ENCODE assay signal across 1 cellular context in genomic region chr22:24951942-24952836, GRCh38.
TF ChIP-seq lines count a peak whose summit lies in the region.

Gene KIAA1671 (plus strand): TSS chr22:24952716. CDS start chr22:25028000, 75,284 bp downstream.

TF ChIP-seq in WTC11, 78 proteins besides CTCF, POLR2A, EP300 and RAD21 (continued from another document):
- TF ChIP-seq PRDM15 (CRISPR knock-in tag; IDR thresholded peaks at IDR 0.05) (no peak), STAT6 (CRISPR knock-in tag; conservative IDR thresholded peaks at IDR 0.05; ENCODE audit: low read depth) (0 out of 2 replicates have a peak, but pooled peaks have one; percentile 35), NR3C1 (CRISPR knock-in tag; conservative IDR thresholded peaks at IDR 0.05; ENCODE audit: low read depth) (0 out of 2 replicates have a peak, but pooled peaks have one; percentile 52), MYBL2 (CRISPR knock-in tag; IDR thresholded peaks at IDR 0.05) (no peak), TEAD4 (CRISPR knock-in tag; IDR thresholded peaks at IDR 0.05) (no peak), TCF7 (CRISPR knock-in tag; IDR thresholded peaks at IDR 0.05; ENCODE audit: low read depth) (no peak), FOXJ3 (CRISPR knock-in tag; IDR thresholded peaks at IDR 0.05; ENCODE audit: borderline replicate concordance) (no peak), ZNF396 (CRISPR knock-in tag; IDR thresholded peaks at IDR 0.05; ENCODE audit: borderline replicate concordance) (no peak), JUN (CRISPR knock-in tag; IDR thresholded peaks at IDR 0.05) (no peak), ZNF512 (CRISPR knock-in tag; IDR thresholded peaks at IDR 0.05; ENCODE audit: borderline replicate concordance) (no peak)
- TF ChIP-seq, protein P1, sequence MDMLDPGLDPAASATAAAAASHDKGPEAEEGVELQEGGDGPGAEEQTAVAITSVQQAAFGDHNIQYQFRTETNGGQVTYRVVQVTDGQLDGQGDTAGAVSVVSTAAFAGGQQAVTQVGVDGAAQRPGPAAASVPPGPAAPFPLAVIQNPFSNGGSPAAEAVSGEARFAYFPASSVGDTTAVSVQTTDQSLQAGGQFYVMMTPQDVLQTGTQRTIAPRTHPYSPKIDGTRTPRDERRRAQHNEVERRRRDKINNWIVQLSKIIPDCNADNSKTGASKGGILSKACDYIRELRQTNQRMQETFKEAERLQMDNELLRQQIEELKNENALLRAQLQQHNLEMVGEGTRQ (CRISPR knock-in tag; IDR thresholded peaks at IDR 0.05): no peak
- TF ChIP-seq, protein P2, sequence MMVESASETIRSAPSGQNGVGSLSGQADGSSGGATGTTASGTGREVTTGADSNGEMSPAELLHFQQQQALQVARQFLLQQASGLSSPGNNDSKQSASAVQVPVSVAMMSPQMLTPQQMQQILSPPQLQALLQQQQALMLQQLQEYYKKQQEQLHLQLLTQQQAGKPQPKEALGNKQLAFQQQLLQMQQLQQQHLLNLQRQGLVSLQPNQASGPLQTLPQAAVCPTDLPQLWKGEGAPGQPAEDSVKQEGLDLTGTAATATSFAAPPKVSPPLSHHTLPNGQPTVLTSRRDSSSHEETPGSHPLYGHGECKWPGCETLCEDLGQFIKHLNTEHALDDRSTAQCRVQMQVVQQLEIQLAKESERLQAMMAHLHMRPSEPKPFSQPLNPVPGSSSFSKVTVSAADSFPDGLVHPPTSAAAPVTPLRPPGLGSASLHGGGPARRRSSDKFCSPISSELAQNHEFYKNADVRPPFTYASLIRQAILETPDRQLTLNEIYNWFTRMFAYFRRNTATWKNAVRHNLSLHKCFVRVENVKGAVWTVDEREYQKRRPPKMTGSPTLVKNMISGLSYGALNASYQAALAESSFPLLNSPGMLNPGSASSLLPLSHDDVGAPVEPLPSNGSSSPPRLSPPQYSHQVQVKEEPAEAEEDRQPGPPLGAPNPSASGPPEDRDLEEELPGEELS (CRISPR knock-in tag; IDR thresholded peaks at IDR 0.05): peak; percentile 90
- TF ChIP-seq, protein P3, sequence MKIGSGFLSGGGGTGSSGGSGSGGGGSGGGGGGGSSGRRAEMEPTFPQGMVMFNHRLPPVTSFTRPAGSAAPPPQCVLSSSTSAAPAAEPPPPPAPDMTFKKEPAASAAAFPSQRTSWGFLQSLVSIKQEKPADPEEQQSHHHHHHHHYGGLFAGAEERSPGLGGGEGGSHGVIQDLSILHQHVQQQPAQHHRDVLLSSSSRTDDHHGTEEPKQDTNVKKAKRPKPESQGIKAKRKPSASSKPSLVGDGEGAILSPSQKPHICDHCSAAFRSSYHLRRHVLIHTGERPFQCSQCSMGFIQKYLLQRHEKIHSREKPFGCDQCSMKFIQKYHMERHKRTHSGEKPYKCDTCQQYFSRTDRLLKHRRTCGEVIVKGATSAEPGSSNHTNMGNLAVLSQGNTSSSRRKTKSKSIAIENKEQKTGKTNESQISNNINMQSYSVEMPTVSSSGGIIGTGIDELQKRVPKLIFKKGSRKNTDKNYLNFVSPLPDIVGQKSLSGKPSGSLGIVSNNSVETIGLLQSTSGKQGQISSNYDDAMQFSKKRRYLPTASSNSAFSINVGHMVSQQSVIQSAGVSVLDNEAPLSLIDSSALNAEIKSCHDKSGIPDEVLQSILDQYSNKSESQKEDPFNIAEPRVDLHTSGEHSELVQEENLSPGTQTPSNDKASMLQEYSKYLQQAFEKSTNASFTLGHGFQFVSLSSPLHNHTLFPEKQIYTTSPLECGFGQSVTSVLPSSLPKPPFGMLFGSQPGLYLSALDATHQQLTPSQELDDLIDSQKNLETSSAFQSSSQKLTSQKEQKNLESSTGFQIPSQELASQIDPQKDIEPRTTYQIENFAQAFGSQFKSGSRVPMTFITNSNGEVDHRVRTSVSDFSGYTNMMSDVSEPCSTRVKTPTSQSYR (CRISPR knock-in tag; IDR thresholded peaks at IDR 0.05): no peak
- TF ChIP-seq, protein P4, sequence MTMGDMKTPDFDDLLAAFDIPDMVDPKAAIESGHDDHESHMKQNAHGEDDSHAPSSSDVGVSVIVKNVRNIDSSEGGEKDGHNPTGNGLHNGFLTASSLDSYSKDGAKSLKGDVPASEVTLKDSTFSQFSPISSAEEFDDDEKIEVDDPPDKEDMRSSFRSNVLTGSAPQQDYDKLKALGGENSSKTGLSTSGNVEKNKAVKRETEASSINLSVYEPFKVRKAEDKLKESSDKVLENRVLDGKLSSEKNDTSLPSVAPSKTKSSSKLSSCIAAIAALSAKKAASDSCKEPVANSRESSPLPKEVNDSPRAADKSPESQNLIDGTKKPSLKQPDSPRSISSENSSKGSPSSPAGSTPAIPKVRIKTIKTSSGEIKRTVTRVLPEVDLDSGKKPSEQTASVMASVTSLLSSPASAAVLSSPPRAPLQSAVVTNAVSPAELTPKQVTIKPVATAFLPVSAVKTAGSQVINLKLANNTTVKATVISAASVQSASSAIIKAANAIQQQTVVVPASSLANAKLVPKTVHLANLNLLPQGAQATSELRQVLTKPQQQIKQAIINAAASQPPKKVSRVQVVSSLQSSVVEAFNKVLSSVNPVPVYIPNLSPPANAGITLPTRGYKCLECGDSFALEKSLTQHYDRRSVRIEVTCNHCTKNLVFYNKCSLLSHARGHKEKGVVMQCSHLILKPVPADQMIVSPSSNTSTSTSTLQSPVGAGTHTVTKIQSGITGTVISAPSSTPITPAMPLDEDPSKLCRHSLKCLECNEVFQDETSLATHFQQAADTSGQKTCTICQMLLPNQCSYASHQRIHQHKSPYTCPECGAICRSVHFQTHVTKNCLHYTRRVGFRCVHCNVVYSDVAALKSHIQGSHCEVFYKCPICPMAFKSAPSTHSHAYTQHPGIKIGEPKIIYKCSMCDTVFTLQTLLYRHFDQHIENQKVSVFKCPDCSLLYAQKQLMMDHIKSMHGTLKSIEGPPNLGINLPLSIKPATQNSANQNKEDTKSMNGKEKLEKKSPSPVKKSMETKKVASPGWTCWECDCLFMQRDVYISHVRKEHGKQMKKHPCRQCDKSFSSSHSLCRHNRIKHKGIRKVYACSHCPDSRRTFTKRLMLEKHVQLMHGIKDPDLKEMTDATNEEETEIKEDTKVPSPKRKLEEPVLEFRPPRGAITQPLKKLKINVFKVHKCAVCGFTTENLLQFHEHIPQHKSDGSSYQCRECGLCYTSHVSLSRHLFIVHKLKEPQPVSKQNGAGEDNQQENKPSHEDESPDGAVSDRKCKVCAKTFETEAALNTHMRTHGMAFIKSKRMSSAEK (CRISPR knock-in tag; IDR thresholded peaks at IDR 0.05; ENCODE audit: borderline replicate concordance): no peak
TF ChIP-seq in WTC11: peak in this region for 15.
